ENCODE assay signal across 12 cellular contexts in the genomic region with DNA sequence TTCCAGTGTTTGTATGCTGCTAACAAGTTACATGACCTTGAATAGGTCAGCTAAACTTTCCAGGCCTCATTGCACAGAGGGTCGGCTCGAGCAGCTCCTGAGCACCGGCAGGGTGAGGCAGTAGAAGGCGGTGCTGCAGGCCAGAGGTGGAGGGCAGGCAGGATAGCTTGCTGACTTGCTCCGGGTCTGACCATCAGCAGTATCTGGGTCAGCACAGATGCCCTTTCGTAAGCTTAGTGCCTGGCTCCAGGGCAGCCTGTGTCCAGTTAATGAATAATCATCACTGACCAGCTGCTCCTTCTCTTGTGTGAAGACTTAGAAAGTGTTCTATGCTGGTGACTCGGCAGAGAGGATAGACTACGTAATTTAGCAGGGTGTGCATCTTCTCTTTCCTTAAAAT. TPM values are rescaled to one million over a fixed set of nuclear protein-coding genes. Genes with fewer than 3 reads are reported as not detected.
A peak's percentile ranks its signal among the peaks of the same experiment; 100 is the strongest.
DNase-seq lines count a peak whose midpoint lies in the region; TF ChIP-seq lines count a peak whose summit lies in the region.
"Had no signal": no experiment of that assay in that cellular context is flagged by ENCODE, and none has a peak within 500 bp of the region (broad histone marks: within the 10 kb centered on the region; RNA-seq: fewer than 3 reads in every experiment).

No MANE protein-coding gene starts in this region.

- no peak overlapping the region for H2BK12ac ChIP-seq in H9 (ENCODE audit: insufficient read length, low read depth, low read length)

- H3K27me3 ChIP-seq in Peyer's patch (no peaks in the 10 kb centered on the region), tibial artery (no peaks in the 10 kb centered on the region), H9 (ENCODE audit: insufficient read depth, low read length) (peaks cover 4% of the 10 kb centered on the region; the same call in 1 of the 2 replicates)

- H4K8ac ChIP-seq in H9 (replicated peaks; ENCODE audit: insufficient read length, low read depth, low read length), result no peak overlapping the region

- intact Hi-C loops in tibial artery (cut with DNase I; ENCODE audit: low total_unique reads), result no loop called here
- intact Hi-C loops in lower leg skin (cut with DNase I; ENCODE audit: low total_unique reads), result no loop called here

- H4K91ac ChIP-seq in H9 (ENCODE audit: insufficient read length, low read depth, low read length), result no peak overlapping the region

- TF ChIP-seq CTCF in Peyer's patch (IDR thresholded peaks at IDR 0.05), result no peak
- no peak for TF ChIP-seq CTCF in tibial artery (IDR thresholded peaks at IDR 0.05)
- no peak for TF ChIP-seq CTCF in lower leg skin (IDR thresholded peaks at IDR 0.05)
- no peak for TF ChIP-seq CTCF in H9 (conservative IDR thresholded peaks at IDR 0.05)

- no peak overlapping the region for H2BK20ac ChIP-seq in H9 (ENCODE audit: low read depth, low read length, poor library complexity, severe bottlenecking)

- H2BK120ac ChIP-seq in H9 (ENCODE audit: low read depth, low read length, poor library complexity, severe bottlenecking), result no peak overlapping the region

- H3K36me3 Mint-ChIP-seq in H9 (ENCODE audit: insufficient read depth in 1 of 3, low read depth in 3 of 3), result peaks cover 4 to 11% (median 7%) of the 10 kb centered on the region in 3 experiments; a peak in 4 of 7 replicates

- H2AK5ac ChIP-seq in H9 (ENCODE audit: insufficient read length, low read length), result no peak overlapping the region

- no peak overlapping the region for H2BK15ac ChIP-seq in H9 (ENCODE audit: low read depth, low read length)

- H3K4me3 ChIP-seq in Peyer's patch, result no peak overlapping the region
- no peak overlapping the region for H3K4me3 ChIP-seq in tibial artery
- H3K4me3 ChIP-seq in lower leg skin (ENCODE audit: low read depth, poor library complexity, severe bottlenecking), result no peak overlapping the region
- H3K4me3 ChIP-seq: GM12878 had no signal

- no peaks in the 10 kb centered on the region for H3K9me3 Mint-ChIP-seq in H9
- H3K9me3 Mint-ChIP-seq: stimulated activated naive CD8-positive, alpha-beta T cell treated with anti-CD3 and anti-CD28 coated beads, Interleukin-15, Interleukin-2, amounts not matched to agents 100 ng/mL and 50 ng/mL, for 24 hours had no signal

- H3K27me3 Mint-ChIP-seq in H9 (ENCODE audit: low read depth), result peaks cover 18% of the 10 kb centered on the region
- H3K27me3 Mint-ChIP-seq: naive thymus-derived CD4-positive, alpha-beta T cell; stimulated activated naive CD8-positive, alpha-beta T cell treated with anti-CD3 and anti-CD28 coated beads, Interleukin-15, Interleukin-2, amounts not matched to agents 100 ng/mL and 50 ng/mL, for 24 hours had no signal

- H3K9ac ChIP-seq in H9 (ENCODE audit: extremely low read depth, insufficient read length, low read length), result no peak overlapping the region

- H2AFZ ChIP-seq in H9 (ENCODE audit: low read length), result no peak overlapping the region

- no peak overlapping the region for H3K4me2 ChIP-seq in H9 (ENCODE audit: insufficient read depth, insufficient read length, low read length)

- H3K27ac Mint-ChIP-seq in H9, result no peak overlapping the region
- H3K27ac Mint-ChIP-seq: stimulated activated naive CD8-positive, alpha-beta T cell treated with anti-CD3 and anti-CD28 coated beads, Interleukin-15, Interleukin-2, amounts not matched to agents 100 ng/mL and 50 ng/mL, for 24 hours had no signal

- no peaks in the 10 kb centered on the region for H4K20me1 ChIP-seq in H9 (ENCODE audit: control insufficient read depth, insufficient read depth, insufficient read length)

- H3K27ac ChIP-seq in Peyer's patch (peak overlapping the region in 3 of 4 donors; percentile 1 to 73 (median 6)), tibial artery (peak overlapping the region; percentile 88 to 92), H9 (ENCODE audit: insufficient read length, low read depth, low read length) (no peak overlapping the region)

- peaks cover 8% of the 10 kb centered on the region; the same call in 1 of the 2 replicates for H3K79me2 ChIP-seq in H9 (ENCODE audit: insufficient read depth, low read length)

- H3K23ac ChIP-seq in H9 (ENCODE audit: insufficient read length, low read depth, low read length), result no peak overlapping the region

- H3K23me2 ChIP-seq in H9 (ENCODE audit: insufficient read length, low read depth, low read length, poor library complexity, severe bottlenecking), result no peaks in the 10 kb centered on the region

- H3K14ac ChIP-seq in H9 (ENCODE audit: insufficient read depth, low read length), result no peak overlapping the region

- H4K5ac ChIP-seq in H9 (ENCODE audit: insufficient read length, low read depth, low read length), result no peak overlapping the region

- DNase-seq in Peyer's patch (no peak), globus pallidus (ENCODE audit: low spot score) (peak; percentile 36), myocyte (ENCODE audit: low read depth) (peak; percentile 69), tibial artery (no peak), NCI-H2081 (lab: John Stamatoyannopoulos, UW) (no peak), lower leg skin (ENCODE audit: low spot score in 2 of 2) (no peak), H9 (no peak)
- DNase-seq in activated CD8-positive, alpha-beta memory T cell treated with anti-CD3 and anti-CD28 coated beads, Interleukin-2, amount 50 U/mL, for 48 hours, result no peak
- DNase-seq: effector CD8-positive, alpha-beta T cell; naive thymus-derived CD4-positive, alpha-beta T cell had no signal

- H3K4ac ChIP-seq in H9 (ENCODE audit: low read depth, low read length), result no peak overlapping the region

- TF ChIP-seq POLR2A in Peyer's patch (IDR thresholded peaks at IDR 0.05), result no peak
- no peak for TF ChIP-seq POLR2A in lower leg skin (IDR thresholded peaks at IDR 0.05)

- H3T11ph ChIP-seq in H9 (ENCODE audit: low read length), result no peak overlapping the region

- H3K56ac ChIP-seq in H9 (ENCODE audit: insufficient read length, low read depth, low read length), result no peak overlapping the region

- H3K79me1 ChIP-seq in H9 (ENCODE audit: insufficient read depth, low read depth, low read length, poor library complexity, severe bottlenecking), result peaks cover 9% of the 10 kb centered on the region

- H3K4me1 ChIP-seq in Peyer's patch, result peaks cover 0 to 80% (median 22%) of the 10 kb centered on the region in 4 donors
- peaks cover 6 to 100% (median 87%) of the 10 kb centered on the region in 4 donors for H3K4me1 ChIP-seq in tibial artery
- peaks cover 21% of the 10 kb centered on the region; the same call in 1 of the 2 replicates for H3K4me1 ChIP-seq in H9 (ENCODE audit: insufficient read depth, low read length)

- H2BK5ac ChIP-seq in H9 (ENCODE audit: insufficient read length, low read length), result no peak overlapping the region

- peaks cover 69 to 72% of the 10 kb centered on the region in 2 experiments for H3K4me1 Mint-ChIP-seq in H9

- H3K9me3 ChIP-seq in Peyer's patch, result no peaks in the 10 kb centered on the region
- no peaks in the 10 kb centered on the region for H3K9me3 ChIP-seq in tibial artery
- no peaks in the 10 kb centered on the region for H3K9me3 ChIP-seq in H9 (ENCODE audit: control insufficient read depth, low read depth, low read length)

- H3K36me3 ChIP-seq in Peyer's patch (no peaks in the 10 kb centered on the region), tibial artery (peaks cover 0 to 8% (median 0%) of the 10 kb centered on the region in 3 donors)

- H3K18ac ChIP-seq in H9 (ENCODE audit: insufficient read length, low read depth, low read length), result no peak overlapping the region

- no peak overlapping the region for H3K4me3 Mint-ChIP-seq in H9
- H3K4me3 Mint-ChIP-seq: stimulated activated naive CD8-positive, alpha-beta T cell treated with anti-CD3 and anti-CD28 coated beads, Interleukin-15, Interleukin-2, amounts not matched to agents 100 ng/mL and 50 ng/mL, for 24 hours had no signal

- WGBS in lower leg skin, 2 donors, result 78% methylated on average over 8 of the region's 8 CpGs
- no CpG with 5 or more reads among the region's 8 CpGs for WGBS in H9 (ENCODE audit: extremely low coverage, insufficient read length, low lambda C conversion rate)

RNA-seq across cellular contexts. Expression of a gene that starts 6.9 kb away (rescaled TPM):
- 10 to 100 TPM; 49.6 to 92.4 (median 59.6) TPM for total RNA-seq in Peyer's patch
- 67.2 and 74.5 TPM in 2 replicates for total RNA-seq in myocyte
- polyA plus RNA-seq in myocyte (2012), result 73.9 TPM
- total RNA-seq in lower leg skin, result 10 to 100 TPM; 40.0 to 62.4 (median 52.4) TPM
- total RNA-seq in H9 (2021), result 48.0 and 50.1 TPM in 2 replicates

RNA-seq across cellular contexts. Expression of a gene that starts 56.3 kb away (rescaled TPM):
- total RNA-seq in Peyer's patch, result 1 to 10 TPM in 1 of 4 donors, under 1 TPM in 2, not detected in 1; 0.67 to 3.3 (median 0.85) TPM
- total RNA-seq in myocyte, result 11.5 and 14.9 TPM in 2 replicates
- 7.0 TPM for polyA plus RNA-seq in myocyte (2012)
- 1 to 10 TPM; 1.4 to 4.7 (median 3.2) TPM for total RNA-seq in lower leg skin
- total RNA-seq in H9 (2021), result 4.0 and 4.7 TPM in 2 replicates
- polyA plus RNA-seq: naive thymus-derived CD4-positive, alpha-beta T cell had no signal

Comparison
In these comparisons a context has a peak if more than half of its experiments do, and no peak if none do; other contexts are left out.
1. DNase-seq: peak in globus pallidus (single experiment) and myocyte (single experiment); none in Peyer's patch (0 of 3), tibial artery (0 of 2), activated CD8-positive, alpha-beta memory T cell treated with anti-CD3 and anti-CD28 coated beads, Interleukin-2, amount 50 U/mL, for 48 hours (single experiment), NCI-H2081 (0 of 2), lower leg skin (0 of 2) and H9 (single experiment).